In genomic region chr2:179861027-179861776, GRCh38 we compare ENCODE assay signal across 8 cellular contexts. TPM values are rescaled to one million over a fixed set of nuclear protein-coding genes. Genes with fewer than 3 reads are reported as not detected.
A peak's percentile ranks its signal among the peaks of the same experiment; 100 is the strongest.
DNase-seq lines count a peak whose midpoint lies in the region; ATAC-seq, FAIRE-seq and TF ChIP-seq lines count a peak whose summit lies in the region.

TSS of gene ZNF385B (minus strand) at chr2:179861612.

- H3K4me1 Mint-ChIP-seq in activated CD8-positive, alpha-beta T cell treated with anti-CD3 and anti-CD28 coated beads, Interleukin-2, amount 10 ng/mL, durations not matched to agents 7 days and 5 days (ENCODE audit: low read depth), result peaks cover 12% of the 10 kb centered on the region
- peaks cover 0 to 15% (median 8%) of the 10 kb centered on the region in 3 donors for H3K4me1 Mint-ChIP-seq in CD8-positive, alpha-beta memory T cell

- peak within 1 kb of the TSS; percentile 59 for H3K4me3 ChIP-seq in AG04450 (ENCODE audit: low read depth, low read length)
- peak within 1 kb of the TSS; percentile 41 to 43 for H3K4me3 ChIP-seq in prostate gland
- H3K4me3 ChIP-seq in CD8-positive, alpha-beta memory T cell (ENCODE audit: low read length), result no peak within 1 kb of the TSS

- no peaks in the 10 kb centered on the region for H3K9me3 Mint-ChIP-seq in activated CD8-positive, alpha-beta T cell treated with anti-CD3 and anti-CD28 coated beads, Interleukin-2, amount 10 ng/mL, durations not matched to agents 7 days and 5 days (ENCODE audit: insufficient read depth)
- no peaks in the 10 kb centered on the region for H3K9me3 Mint-ChIP-seq in CD8-positive, alpha-beta memory T cell

- H3K9me3 ChIP-seq in AG04450 (ENCODE audit: control insufficient read depth, insufficient read depth, low read length) (no peaks in the 10 kb centered on the region), prostate gland (no peaks in the 10 kb centered on the region)
- H3K9me3 ChIP-seq in CD8-positive, alpha-beta memory T cell (ENCODE audit: low read length), result no peaks in the 10 kb centered on the region

- H3K36me3 Mint-ChIP-seq in activated CD8-positive, alpha-beta T cell treated with anti-CD3 and anti-CD28 coated beads, Interleukin-2, amount 10 ng/mL, durations not matched to agents 7 days and 5 days (ENCODE audit: low read depth), result no peaks in the 10 kb centered on the region
- H3K36me3 Mint-ChIP-seq in CD8-positive, alpha-beta memory T cell, result no peaks in the 10 kb centered on the region

- no peaks in the 10 kb centered on the region for H3K36me3 ChIP-seq in prostate gland
- no peaks in the 10 kb centered on the region for H3K36me3 ChIP-seq in CD8-positive, alpha-beta memory T cell (ENCODE audit: insufficient read depth, low read length)

- WGBS in prostate gland, result under 1% methylated on average over 56 of the region's 91 CpGs

- ATAC-seq in GM18511 (IDR thresholded peaks at IDR 0.05; ENCODE audit: unreplicated experiment), result peak; percentile 71
- peak; percentile 76 for ATAC-seq in activated CD8-positive, alpha-beta T cell treated with anti-CD3 and anti-CD28 coated beads, Interleukin-2, amount 10 ng/mL, durations not matched to agents 7 days and 5 days
- ATAC-seq in Right ventricle myocardium superior (ENCODE audit: poor library complexity), result peak; percentile 63

- POLR2A ChIA-PET in AG04450 (lab: Yijun Ruan, JAX), result no interaction called here
- POLR2A ChIA-PET in activated CD8-positive, alpha-beta T cell treated with anti-CD3 and anti-CD28 coated beads, Interleukin-2, amount 10 ng/mL, durations not matched to agents 7 days and 5 days (lab: Charles Lee), result no interaction called here
- POLR2A ChIA-PET in CD8-positive, alpha-beta memory T cell (lab: Charles Lee), result no interaction called here

- TF ChIP-seq POLR2A in prostate gland (IDR thresholded peaks at IDR 0.05), result no peak

- peak within 1 kb of the TSS; percentile 40 for H3K4me3 Mint-ChIP-seq in activated CD8-positive, alpha-beta T cell treated with anti-CD3 and anti-CD28 coated beads, Interleukin-2, amount 10 ng/mL, durations not matched to agents 7 days and 5 days
- peak within 1 kb of the TSS in 3 of 7 donors; percentile 18 to 25 (median 24) for H3K4me3 Mint-ChIP-seq in CD8-positive, alpha-beta memory T cell

- CTCF ChIA-PET in AG04450 (lab: Charles Lee), result no interaction called here
- CTCF ChIA-PET in activated CD8-positive, alpha-beta T cell treated with anti-CD3 and anti-CD28 coated beads, Interleukin-2, amount 10 ng/mL, durations not matched to agents 7 days and 5 days (lab: Charles Lee), result no interaction called here
- CTCF ChIA-PET in CD8-positive, alpha-beta memory T cell (lab: Charles Lee), result no interaction called here

- no peak within 1 kb of the TSS for H3K27ac Mint-ChIP-seq in activated CD8-positive, alpha-beta T cell treated with anti-CD3 and anti-CD28 coated beads, Interleukin-2, amount 10 ng/mL, durations not matched to agents 7 days and 5 days
- H3K27ac Mint-ChIP-seq in CD8-positive, alpha-beta memory T cell, result peak within 1 kb of the TSS in 1 of 8 donors; percentile 90

- FAIRE-seq in HTR-8/SVneo (lab: Jason Lieb, UNC), result peak; percentile 44

- peaks cover 65% of the 10 kb centered on the region for H3K27me3 Mint-ChIP-seq in activated CD8-positive, alpha-beta T cell treated with anti-CD3 and anti-CD28 coated beads, Interleukin-2, amount 10 ng/mL, durations not matched to agents 7 days and 5 days (ENCODE audit: low read depth)
- peaks cover 32 to 65% of the 10 kb centered on the region in 2 donors for H3K27me3 Mint-ChIP-seq in CD8-positive, alpha-beta memory T cell

- no peak within 1 kb of the TSS for H3K27ac ChIP-seq in AG04450 (ENCODE audit: low read depth, low read length)
- H3K27ac ChIP-seq in prostate gland, result peak within 1 kb of the TSS; percentile 14 to 50
- no peak within 1 kb of the TSS for H3K27ac ChIP-seq in CD8-positive, alpha-beta memory T cell (ENCODE audit: low read depth, low read length)

- intact Hi-C loops in Right ventricle myocardium superior (cut with DNase I), result no loop called here
- intact Hi-C loops in prostate gland (cut with DNase I), result no loop called here

- DNase-seq in AG04450 (ENCODE audit: low read depth, low spot score), result no peak
- DNase-seq in HTR-8/SVneo (ENCODE audit: insufficient read length, low spot score), result peak; percentile 19
- no peak for DNase-seq in activated CD8-positive, alpha-beta T cell treated with anti-CD3 and anti-CD28 coated beads, Interleukin-2, amount 10 ng/mL, durations not matched to agents 7 days and 5 days
- DNase-seq in Right ventricle myocardium superior, result peak; percentile 42
- DNase-seq in prostate gland (ENCODE audit: low spot score), result no peak
- no peak for DNase-seq in superior temporal gyrus (ENCODE audit: extremely low spot score)
- no peak for DNase-seq in CD8-positive, alpha-beta memory T cell

- H3K4me1 ChIP-seq in prostate gland (replicated peaks), result no peaks in the 10 kb centered on the region
- no peaks in the 10 kb centered on the region for H3K4me1 ChIP-seq in CD8-positive, alpha-beta memory T cell (ENCODE audit: insufficient read depth, low read length)

- no peak for TF ChIP-seq CTCF in AG04450 (IDR thresholded peaks at IDR 0.05; ENCODE audit: low read depth, low read length)
- no peak for TF ChIP-seq CTCF in prostate gland (IDR thresholded peaks at IDR 0.05)

- peaks cover 30% of the 10 kb centered on the region for H3K27me3 ChIP-seq in AG04450 (ENCODE audit: control insufficient read depth, insufficient read depth, low read length)
- peaks cover 2% of the 10 kb centered on the region for H3K27me3 ChIP-seq in prostate gland (replicated peaks; ENCODE audit: insufficient read depth)
- H3K27me3 ChIP-seq in CD8-positive, alpha-beta memory T cell (ENCODE audit: insufficient read depth, low read length, poor library complexity, severe bottlenecking), result peaks cover 6% of the 10 kb centered on the region

RNA-seq across cellular contexts. Expression of gene ZNF385B, which starts in this region (rescaled TPM):
- polyA plus RNA-seq in AG04450 (2011; rRNA removed), result not detected in 2 replicates
- polyA minus RNA-seq in AG04450 (2011; rRNA and poly(A)+ RNA removed), result not detected in 2 replicates
- not detected for total RNA-seq in activated CD8-positive, alpha-beta T cell treated with anti-CD3 and anti-CD28 coated beads, Interleukin-2, amount 10 ng/mL, durations not matched to agents 7 days and 5 days
- total RNA-seq in Right ventricle myocardium superior, result 0.46 TPM
- total RNA-seq in prostate gland, result 10 to 100 TPM in 1 of 2 donors, 1 to 10 TPM in 1; 4.9 to 35.7 TPM
- total RNA-seq in CD8-positive, alpha-beta memory T cell, result not detected
- not detected for polyA plus RNA-seq in CD8-positive, alpha-beta memory T cell

Comparison
In these comparisons a context has a peak if more than half of its experiments do, and no peak if none do; other contexts are left out.
1. Peak in ATAC-seq in activated CD8-positive, alpha-beta T cell treated with anti-CD3 and anti-CD28 coated beads, Interleukin-2, amount 10 ng/mL, durations not matched to agents 7 days and 5 days; RNA of the gene not detected or under 1 TPM.
2. Peak in DNase-seq and ATAC-seq in Right ventricle myocardium superior; RNA of the gene not detected or under 1 TPM.
3. H3K27ac ChIP-seq: peak in prostate gland (2 of 2); none in AG04450 (single experiment) and CD8-positive, alpha-beta memory T cell (single experiment).
4. Peak in every context shown above with its lines, with median percentiles within 50 percentile points of each other: ATAC-seq.